In the genomic region with DNA sequence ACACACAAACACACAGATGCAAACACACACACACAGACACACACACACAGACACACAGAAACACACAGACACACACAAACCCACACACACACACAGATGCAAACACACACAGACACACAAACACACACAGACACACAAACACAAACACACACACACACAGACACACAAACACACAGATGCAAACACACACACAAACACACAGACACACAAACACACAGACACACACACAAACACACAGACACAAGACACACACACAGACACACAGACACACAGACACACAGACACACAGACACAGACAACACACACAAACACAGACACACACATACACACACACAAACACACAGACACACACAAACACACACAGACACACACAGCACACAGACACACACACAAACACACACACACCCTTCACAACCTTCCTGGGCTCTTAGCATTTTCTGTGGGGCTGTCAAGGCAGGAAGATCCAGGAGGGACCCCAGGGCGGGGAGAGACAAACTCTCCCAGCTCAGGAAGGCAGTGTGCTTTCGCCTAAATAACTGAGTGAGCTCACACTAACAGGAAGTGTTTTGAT, we compare ENCODE assay signal across 12 cellular contexts. TPM values are rescaled to one million over a fixed set of nuclear protein-coding genes. Genes with fewer than 3 reads are reported as not detected.
A peak's percentile ranks its signal among the peaks of the same experiment; 100 is the strongest.
DNase-seq lines count a peak whose midpoint lies in the region; ATAC-seq and TF ChIP-seq lines count a peak whose summit lies in the region.
"Had no signal": no experiment of that assay in that cellular context is flagged by ENCODE, and none has a peak within 500 bp of the region (broad histone marks: within the 10 kb centered on the region; RNA-seq: fewer than 3 reads in every experiment).

No MANE protein-coding gene starts in this region.

- CTCF ChIA-PET in activated CD4-positive, alpha-beta memory T cell treated with anti-CD3 and anti-CD28 coated beads, Interleukin-2, amount 10 ng/mL, durations not matched to agents 7 days and 5 days (lab: Charles Lee): interaction anchor here (0.7 to 1.5 kb wide), 8 partner anchors 13 to 44 kb away, joined by 3 to 9 read pairs (median 5); no protein-coding TSS in a partner anchor
- CTCF ChIA-PET in activated CD4-positive, alpha-beta memory T cell treated with anti-CD3 and anti-CD28 coated beads for 36 hours (lab: Charles Lee): interaction anchor here (0.8 to 1.7 kb wide), 12 partner anchors 10 to 51 kb away, joined by 3 to 15 read pairs (median 3); no protein-coding TSS in a partner anchor
- CTCF ChIA-PET in activated B cell treated with CpG ODN at 0.5 μM for 24 hours (lab: Charles Lee): interaction anchor here (1.3 to 2.3 kb wide), 5 partner anchors 8 to 87 kb away, joined by 5 to 14 read pairs (median 11); a partner anchor contains a TSS

- peaks cover 31% of the 10 kb centered on the region for H3K4me1 Mint-ChIP-seq in activated CD4-positive, alpha-beta memory T cell treated with anti-CD3 and anti-CD28 coated beads, Interleukin-2, amount 10 ng/mL, durations not matched to agents 7 days and 5 days
- peaks cover 24% of the 10 kb centered on the region for H3K4me1 Mint-ChIP-seq in activated CD4-positive, alpha-beta memory T cell treated with anti-CD3 and anti-CD28 coated beads for 36 hours (ENCODE audit: low read depth)
- H3K4me1 Mint-ChIP-seq in activated B cell treated with CpG ODN at 0.5 μM for 24 hours: peaks cover 62% of the 10 kb centered on the region

- TF ChIP-seq EP300 in stomach (IDR thresholded peaks at IDR 0.05): no peak

- H3K4me3 ChIP-seq in hepatocyte: no peak overlapping the region
- no peak overlapping the region for H3K4me3 ChIP-seq in stomach
- H3K4me3 ChIP-seq: coronary artery, skin epidermis had no signal

- H2AFZ ChIP-seq in hepatocyte: peak overlapping the region; percentile 58

- TF ChIP-seq POLR2A in stomach (IDR thresholded peaks at IDR 0.05): peak in 1 of 4 donors; percentile 49

- H3K4me3 Mint-ChIP-seq in activated CD4-positive, alpha-beta memory T cell treated with anti-CD3 and anti-CD28 coated beads, Interleukin-2, amount 10 ng/mL, durations not matched to agents 7 days and 5 days: no peak overlapping the region
- no peak overlapping the region for H3K4me3 Mint-ChIP-seq in activated CD4-positive, alpha-beta memory T cell treated with anti-CD3 and anti-CD28 coated beads for 36 hours
- H3K4me3 Mint-ChIP-seq in activated B cell treated with CpG ODN at 0.5 μM for 24 hours: peak overlapping the region; percentile 16

- intact Hi-C loops in activated CD4-positive, alpha-beta memory T cell treated with anti-CD3 and anti-CD28 coated beads for 36 hours (cut with micrococcal nuclease): loop anchor here (1.0 kb wide), 2 partner anchors 24 to 43 kb away; a partner anchor contains a TSS
- intact Hi-C loops in activated B cell treated with CpG ODN at 0.5 μM for 24 hours (cut with micrococcal nuclease): loop anchor here (1.0 kb wide), 2 partner anchors 12 to 43 kb away; no protein-coding TSS in a partner anchor
- intact Hi-C loops in stomach (cut with DNase I; ENCODE audit: low total_unique reads): no loop called here

- no peaks in the 10 kb centered on the region for H4K20me1 ChIP-seq in hepatocyte (ENCODE audit: insufficient read depth, poor library complexity, severe bottlenecking)

- peak overlapping the region; percentile 1 for H3K27ac Mint-ChIP-seq in activated CD4-positive, alpha-beta memory T cell treated with anti-CD3 and anti-CD28 coated beads, Interleukin-2, amount 10 ng/mL, durations not matched to agents 7 days and 5 days
- H3K27ac Mint-ChIP-seq in activated CD4-positive, alpha-beta memory T cell treated with anti-CD3 and anti-CD28 coated beads for 36 hours: no peak overlapping the region
- peak overlapping the region; percentile 72 for H3K27ac Mint-ChIP-seq in activated B cell treated with CpG ODN at 0.5 μM for 24 hours

- H3K36me3 ChIP-seq in hepatocyte (replicated peaks; ENCODE audit: insufficient read depth, low read depth) (no peaks in the 10 kb centered on the region), stomach (no peaks in the 10 kb centered on the region)

- no peaks in the 10 kb centered on the region for H3K79me2 ChIP-seq in hepatocyte

- POLR2A ChIA-PET in activated CD4-positive, alpha-beta memory T cell treated with anti-CD3 and anti-CD28 coated beads, Interleukin-2, amount 10 ng/mL, durations not matched to agents 7 days and 5 days (lab: Charles Lee): interaction anchor here (1.2 to 1.6 kb wide), 4 partner anchors 11 to 88 kb away, joined by 5 to 24 read pairs (median 6); a partner anchor contains a TSS
- POLR2A ChIA-PET in activated CD4-positive, alpha-beta memory T cell treated with anti-CD3 and anti-CD28 coated beads for 36 hours (lab: Charles Lee): interaction anchor here (1.2 kb wide), 1 partner anchor 12 kb away, joined by 5 read pairs; no protein-coding TSS in a partner anchor
- POLR2A ChIA-PET in activated B cell treated with CpG ODN at 0.5 μM for 24 hours (lab: Charles Lee): interaction anchor here (0.7 to 1.9 kb wide), 6 partner anchors 9 to 88 kb away, joined by 3 to 30 read pairs (median 10); a partner anchor contains a TSS

- no peak overlapping the region for H3K4me2 ChIP-seq in hepatocyte

- 29% methylated on average over 2 of the region's 2 CpGs for WGBS in hepatocyte (ENCODE audit: low lambda C conversion rate, missing lambda C conversion rate)
- 0 to 31% (median 12%) methylated on average over 2 of the region's 2 CpGs for WGBS in stomach, 5 donors

- peak; percentile 2 for ATAC-seq in activated B cell treated with CpG ODN at 0.5 μM for 24 hours (ENCODE audit: low read depth)
- ATAC-seq in HG03175 (IDR thresholded peaks at IDR 0.05; ENCODE audit: unreplicated experiment): no peak
- ATAC-seq in HG03039 (IDR thresholded peaks at IDR 0.05; ENCODE audit: unreplicated experiment): no peak
- no peak for ATAC-seq in HG03378 (IDR thresholded peaks at IDR 0.05; ENCODE audit: unreplicated experiment)

- H3K27me3 ChIP-seq in hepatocyte (no peaks in the 10 kb centered on the region), stomach (peaks cover 0 to 20% (median 5%) of the 10 kb centered on the region in 3 donors)

- H3K27me3 Mint-ChIP-seq in activated CD4-positive, alpha-beta memory T cell treated with anti-CD3 and anti-CD28 coated beads, Interleukin-2, amount 10 ng/mL, durations not matched to agents 7 days and 5 days: peaks cover 40% of the 10 kb centered on the region
- peaks cover 12% of the 10 kb centered on the region for H3K27me3 Mint-ChIP-seq in activated CD4-positive, alpha-beta memory T cell treated with anti-CD3 and anti-CD28 coated beads for 36 hours
- H3K27me3 Mint-ChIP-seq in activated B cell treated with CpG ODN at 0.5 μM for 24 hours: no peaks in the 10 kb centered on the region

- H3K36me3 Mint-ChIP-seq in activated CD4-positive, alpha-beta memory T cell treated with anti-CD3 and anti-CD28 coated beads, Interleukin-2, amount 10 ng/mL, durations not matched to agents 7 days and 5 days (ENCODE audit: low read depth): peaks cover 4% of the 10 kb centered on the region
- no peaks in the 10 kb centered on the region for H3K36me3 Mint-ChIP-seq in activated CD4-positive, alpha-beta memory T cell treated with anti-CD3 and anti-CD28 coated beads for 36 hours
- no peaks in the 10 kb centered on the region for H3K36me3 Mint-ChIP-seq in activated B cell treated with CpG ODN at 0.5 μM for 24 hours (ENCODE audit: low read depth)

- H3K9me3 ChIP-seq in hepatocyte (ENCODE audit: low read depth) (no peaks in the 10 kb centered on the region), stomach (peaks cover 0 to 9% (median 2%) of the 10 kb centered on the region in 4 donors)

- DNase-seq in activated CD4-positive, alpha-beta memory T cell treated with anti-CD3 and anti-CD28 coated beads, Interleukin-2, amount 10 ng/mL, durations not matched to agents 7 days and 5 days: no peak
- DNase-seq in activated CD4-positive, alpha-beta memory T cell treated with anti-CD3 and anti-CD28 coated beads for 36 hours: no peak
- DNase-seq in activated B cell treated with CpG ODN at 0.5 μM for 24 hours: no peak
- DNase-seq in hepatocyte (ENCODE audit: low spot score): no peak
- no peak for DNase-seq in stomach
- DNase-seq: GOT3, NCI-H82 had no signal

- H3K27ac ChIP-seq in hepatocyte (peak overlapping the region; percentile 70), stomach (peak overlapping the region; percentile 42 to 68 (median 66))
- H3K27ac ChIP-seq: coronary artery had no signal

- H3K4me1 ChIP-seq in hepatocyte (ENCODE audit: insufficient read depth) (peaks cover 12% of the 10 kb centered on the region), stomach (peaks cover 11 to 19% (median 14%) of the 10 kb centered on the region in 4 donors)

- H3K9me2 ChIP-seq in hepatocyte (replicated peaks; ENCODE audit: insufficient read depth): no peaks in the 10 kb centered on the region

- H3K9me3 Mint-ChIP-seq in activated CD4-positive, alpha-beta memory T cell treated with anti-CD3 and anti-CD28 coated beads, Interleukin-2, amount 10 ng/mL, durations not matched to agents 7 days and 5 days: no peaks in the 10 kb centered on the region
- peaks cover 6% of the 10 kb centered on the region for H3K9me3 Mint-ChIP-seq in activated CD4-positive, alpha-beta memory T cell treated with anti-CD3 and anti-CD28 coated beads for 36 hours
- no peaks in the 10 kb centered on the region for H3K9me3 Mint-ChIP-seq in activated B cell treated with CpG ODN at 0.5 μM for 24 hours

- TF ChIP-seq CTCF in activated B cell treated with CpG ODN at 0.5 μM for 24 hours (IDR thresholded peaks at IDR 0.05): no peak
- TF ChIP-seq CTCF in hepatocyte (IDR thresholded peaks at IDR 0.05; ENCODE audit: poor library complexity): no peak
- TF ChIP-seq CTCF in stomach (IDR thresholded peaks at IDR 0.05): no peak

RNA-seq across cellular contexts. Expression of a gene that starts 24.2 kb away (rescaled TPM):
- total RNA-seq in activated CD4-positive, alpha-beta memory T cell treated with anti-CD3 and anti-CD28 coated beads, Interleukin-2, amount 10 ng/mL, durations not matched to agents 7 days and 5 days: 100 to 1,000 TPM; 120 to 132 TPM
- total RNA-seq in activated CD4-positive, alpha-beta memory T cell treated with anti-CD3 and anti-CD28 coated beads for 36 hours: 10 to 100 TPM; 66.7 to 71.5 TPM
- total RNA-seq in activated B cell treated with CpG ODN at 0.5 μM for 24 hours (38.6 and 47.2 TPM in 2 replicates), hepatocyte (24.2 and 31.6 TPM in 2 replicates), stomach (100 to 1,000 TPM in 4 of 5 donors, 10 to 100 TPM in 1; 45.9 to 385 (median 184) TPM)
- polyA plus RNA-seq in hepatocyte (23.8 and 34.0 TPM in 2 replicates), stomach (100 to 1,000 TPM in 1 of 3 donors, 10 to 100 TPM in 2; 74.7 to 113 (median 90.3) TPM)

RNA-seq across cellular contexts. Expression of a gene that starts 58.9 kb away (rescaled TPM):
- total RNA-seq in activated CD4-positive, alpha-beta memory T cell treated with anti-CD3 and anti-CD28 coated beads, Interleukin-2, amount 10 ng/mL, durations not matched to agents 7 days and 5 days: 1 to 10 TPM in 1 of 2 experiments, under 1 TPM in 1; 0.98 to 1.2 TPM
- 1 to 10 TPM; 2.3 to 3.3 TPM for total RNA-seq in activated CD4-positive, alpha-beta memory T cell treated with anti-CD3 and anti-CD28 coated beads for 36 hours
- 0.18 and 0.39 TPM in 2 replicates for total RNA-seq in activated B cell treated with CpG ODN at 0.5 μM for 24 hours
- total RNA-seq in hepatocyte: 3.1 and 3.8 TPM in 2 replicates
- 5.1 and 7.6 TPM in 2 replicates for polyA plus RNA-seq in hepatocyte
- 10 to 100 TPM in 1 of 5 donors, 1 to 10 TPM in 3, not detected in 1; 7.0 to 59.4 (median 7.6) TPM for total RNA-seq in stomach
- 10 to 100 TPM; 12.3 to 16.7 (median 14.5) TPM for polyA plus RNA-seq in stomach
